In the genomic region with DNA sequence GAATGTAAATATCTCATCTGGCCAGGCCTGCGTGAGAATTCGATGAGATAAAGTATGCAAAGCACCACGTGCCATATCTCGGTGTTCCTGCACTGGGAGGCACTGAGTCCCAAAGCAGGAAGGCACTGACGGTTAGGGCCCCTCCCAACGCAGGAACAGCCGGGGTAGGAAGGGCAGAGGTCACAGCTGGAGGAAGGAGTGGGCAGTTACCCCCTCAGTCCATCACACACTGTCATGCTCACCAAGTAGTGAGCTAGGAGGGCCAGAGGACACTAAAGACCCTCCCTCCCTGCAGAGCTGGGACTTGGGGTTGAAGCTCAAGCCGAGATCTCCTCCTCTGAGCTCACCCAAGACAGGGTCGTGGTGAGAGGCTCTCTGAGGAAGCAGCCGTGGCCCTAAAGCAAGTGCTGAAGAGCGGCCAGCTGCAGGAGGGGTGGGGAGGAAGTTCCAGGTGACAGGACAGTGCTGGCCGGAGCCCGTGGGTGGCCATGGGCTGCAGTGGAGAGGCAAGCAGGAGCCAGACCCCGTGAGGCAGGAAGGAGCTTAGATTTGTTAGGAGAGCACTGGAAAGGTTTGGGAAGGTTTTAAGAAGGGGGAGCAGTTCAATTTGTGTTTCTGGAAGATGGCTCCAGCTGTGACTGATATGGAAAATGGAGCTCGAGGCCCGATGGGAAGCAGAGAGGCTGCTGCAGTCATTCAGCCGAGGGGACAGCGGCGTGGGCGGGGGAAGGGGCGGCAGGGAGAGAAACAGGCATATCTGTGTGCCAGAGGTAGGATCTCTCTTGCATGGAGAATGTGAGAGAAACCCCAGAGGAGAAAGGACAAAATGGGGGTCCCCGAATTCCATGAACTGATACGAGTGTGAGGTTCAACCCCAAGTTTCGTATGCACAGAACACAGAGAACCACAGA, we compare ENCODE assay signal across 1 cellular context.
TF ChIP-seq lines count a peak whose summit lies in the region.

No MANE protein-coding gene starts in this region.

TF ChIP-seq in K562, 482 proteins besides CTCF, POLR2A, EP300 and RAD21:
- TF ChIP-seq CXXC5 (CRISPR knock-in tag; IDR thresholded peaks at IDR 0.05) (peak; percentile 47; the same call in 1 of the 2 replicates), CBFA2T2 (conservative IDR thresholded peaks at IDR 0.05) (peak; percentile 57), SAP30 (IDR thresholded peaks at IDR 0.05; ENCODE audit: borderline replicate concordance, insufficient read depth, low read depth, low read length, poor library complexity, severe bottlenecking) (no peak), ILK (tag; IDR thresholded peaks at IDR 0.05; ENCODE audit: borderline replicate concordance, low read depth) (no peak), KLF16 (IDR thresholded peaks at IDR 0.05) (no peak; the same call in 1 of the 2 replicates), TEAD4 (IDR thresholded peaks at IDR 0.05; ENCODE audit: low read length) (peak; percentile 48; the same call in 1 of the 2 replicates), TEAD4 (CRISPR knock-in tag; IDR thresholded peaks at IDR 0.05; ENCODE audit: borderline replicate concordance) (no peak), BHLHE40 (IDR thresholded peaks at IDR 0.05; ENCODE audit: low read length) (peak; percentile 64), TCF3 (CRISPR knock-in tag; IDR thresholded peaks at IDR 0.05) (peak; percentile 67), EGR1 (conservative IDR thresholded peaks at IDR 0.05) (peak; percentile 45), TAL1 (IDR thresholded peaks at IDR 0.05) (peak; percentile 30; the same call in 1 of the 2 replicates), TRIM24 (IDR thresholded peaks at IDR 0.05) (0 out of 4 replicates have a peak, but pooled peaks of 1 of the 2 experiments have one; percentile 35), CBFA2T3 (IDR thresholded peaks at IDR 0.05) (peak; percentile 83), TAF9B (IDR thresholded peaks at IDR 0.05; ENCODE audit: partially characterized antibody) (peak; percentile 24), RFX1 (IDR thresholded peaks at IDR 0.05) (no peak), POLR3A (IDR thresholded peaks at IDR 0.05; ENCODE audit: borderline replicate concordance, extremely low read depth, insufficient read depth, insufficient read length) (no peak), ARID1B (IDR thresholded peaks at IDR 0.05) (peak; percentile 42), NR2C1 (IDR thresholded peaks at IDR 0.05) (peak; percentile 72), NR2C1 (tag; IDR thresholded peaks at IDR 0.05) (peak; percentile 59), L3MBTL2 (IDR thresholded peaks at IDR 0.05) (peak; percentile 75)
- TF ChIP-seq, protein P1, sequence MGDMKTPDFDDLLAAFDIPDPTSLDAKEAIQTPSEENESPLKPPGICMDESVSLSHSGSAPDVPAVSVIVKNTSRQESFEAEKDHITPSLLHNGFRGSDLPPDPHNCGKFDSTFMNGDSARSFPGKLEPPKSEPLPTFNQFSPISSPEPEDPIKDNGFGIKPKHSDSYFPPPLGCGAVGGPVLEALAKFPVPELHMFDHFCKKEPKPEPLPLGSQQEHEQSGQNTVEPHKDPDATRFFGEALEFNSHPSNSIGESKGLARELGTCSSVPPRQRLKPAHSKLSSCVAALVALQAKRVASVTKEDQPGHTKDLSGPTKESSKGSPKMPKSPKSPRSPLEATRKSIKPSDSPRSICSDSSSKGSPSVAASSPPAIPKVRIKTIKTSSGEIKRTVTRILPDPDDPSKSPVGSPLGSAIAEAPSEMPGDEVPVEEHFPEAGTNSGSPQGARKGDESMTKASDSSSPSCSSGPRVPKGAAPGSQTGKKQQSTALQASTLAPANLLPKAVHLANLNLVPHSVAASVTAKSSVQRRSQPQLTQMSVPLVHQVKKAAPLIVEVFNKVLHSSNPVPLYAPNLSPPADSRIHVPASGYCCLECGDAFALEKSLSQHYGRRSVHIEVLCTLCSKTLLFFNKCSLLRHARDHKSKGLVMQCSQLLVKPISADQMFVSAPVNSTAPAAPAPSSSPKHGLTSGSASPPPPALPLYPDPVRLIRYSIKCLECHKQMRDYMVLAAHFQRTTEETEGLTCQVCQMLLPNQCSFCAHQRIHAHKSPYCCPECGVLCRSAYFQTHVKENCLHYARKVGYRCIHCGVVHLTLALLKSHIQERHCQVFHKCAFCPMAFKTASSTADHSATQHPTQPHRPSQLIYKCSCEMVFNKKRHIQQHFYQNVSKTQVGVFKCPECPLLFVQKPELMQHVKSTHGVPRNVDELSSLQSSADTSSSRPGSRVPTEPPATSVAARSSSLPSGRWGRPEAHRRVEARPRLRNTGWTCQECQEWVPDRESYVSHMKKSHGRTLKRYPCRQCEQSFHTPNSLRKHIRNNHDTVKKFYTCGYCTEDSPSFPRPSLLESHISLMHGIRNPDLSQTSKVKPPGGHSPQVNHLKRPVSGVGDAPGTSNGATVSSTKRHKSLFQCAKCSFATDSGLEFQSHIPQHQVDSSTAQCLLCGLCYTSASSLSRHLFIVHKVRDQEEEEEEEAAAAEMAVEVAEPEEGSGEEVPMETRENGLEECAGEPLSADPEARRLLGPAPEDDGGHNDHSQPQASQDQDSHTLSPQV (IDR thresholded peaks at IDR 0.05): peak; percentile 23; the same call in 1 of the 2 replicates
- TF ChIP-seq, protein P2, sequence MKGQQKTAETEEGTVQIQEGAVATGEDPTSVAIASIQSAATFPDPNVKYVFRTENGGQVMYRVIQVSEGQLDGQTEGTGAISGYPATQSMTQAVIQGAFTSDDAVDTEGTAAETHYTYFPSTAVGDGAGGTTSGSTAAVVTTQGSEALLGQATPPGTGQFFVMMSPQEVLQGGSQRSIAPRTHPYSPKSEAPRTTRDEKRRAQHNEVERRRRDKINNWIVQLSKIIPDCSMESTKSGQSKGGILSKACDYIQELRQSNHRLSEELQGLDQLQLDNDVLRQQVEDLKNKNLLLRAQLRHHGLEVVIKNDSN (CRISPR knock-in tag; IDR thresholded peaks at IDR 0.05): peak; percentile 75
- TF ChIP-seq, protein P3, sequence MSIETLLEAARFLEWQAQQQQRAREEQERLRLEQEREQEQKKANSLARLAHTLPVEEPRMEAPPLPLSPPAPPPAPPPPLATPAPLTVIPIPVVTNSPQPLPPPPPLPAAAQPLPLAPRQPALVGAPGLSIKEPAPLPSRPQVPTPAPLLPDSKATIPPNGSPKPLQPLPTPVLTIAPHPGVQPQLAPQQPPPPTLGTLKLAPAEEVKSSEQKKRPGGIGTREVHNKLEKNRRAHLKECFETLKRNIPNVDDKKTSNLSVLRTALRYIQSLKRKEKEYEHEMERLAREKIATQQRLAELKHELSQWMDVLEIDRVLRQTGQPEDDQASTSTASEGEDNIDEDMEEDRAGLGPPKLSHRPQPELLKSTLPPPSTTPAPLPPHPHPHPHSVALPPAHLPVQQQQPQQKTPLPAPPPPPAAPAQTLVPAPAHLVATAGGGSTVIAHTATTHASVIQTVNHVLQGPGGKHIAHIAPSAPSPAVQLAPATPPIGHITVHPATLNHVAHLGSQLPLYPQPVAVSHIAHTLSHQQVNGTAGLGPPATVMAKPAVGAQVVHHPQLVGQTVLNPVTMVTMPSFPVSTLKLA (conservative IDR thresholded peaks at IDR 0.05): peak in 1 of 2 experiments; percentile 52; a peak in 1 of 4 replicates
- TF ChIP-seq, protein P4, sequence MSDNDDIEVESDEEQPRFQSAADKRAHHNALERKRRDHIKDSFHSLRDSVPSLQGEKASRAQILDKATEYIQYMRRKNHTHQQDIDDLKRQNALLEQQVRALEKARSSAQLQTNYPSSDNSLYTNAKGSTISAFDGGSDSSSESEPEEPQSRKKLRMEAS (CRISPR knock-in tag; IDR thresholded peaks at IDR 0.05): peak; percentile 53; the same call in 1 of the 2 replicates
- TF ChIP-seq, protein P5, sequence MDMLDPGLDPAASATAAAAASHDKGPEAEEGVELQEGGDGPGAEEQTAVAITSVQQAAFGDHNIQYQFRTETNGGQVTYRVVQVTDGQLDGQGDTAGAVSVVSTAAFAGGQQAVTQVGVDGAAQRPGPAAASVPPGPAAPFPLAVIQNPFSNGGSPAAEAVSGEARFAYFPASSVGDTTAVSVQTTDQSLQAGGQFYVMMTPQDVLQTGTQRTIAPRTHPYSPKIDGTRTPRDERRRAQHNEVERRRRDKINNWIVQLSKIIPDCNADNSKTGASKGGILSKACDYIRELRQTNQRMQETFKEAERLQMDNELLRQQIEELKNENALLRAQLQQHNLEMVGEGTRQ (CRISPR knock-in tag; IDR thresholded peaks at IDR 0.05): peak; percentile 30; the same call in 1 of the 2 replicates
- TF ChIP-seq, protein P6, sequence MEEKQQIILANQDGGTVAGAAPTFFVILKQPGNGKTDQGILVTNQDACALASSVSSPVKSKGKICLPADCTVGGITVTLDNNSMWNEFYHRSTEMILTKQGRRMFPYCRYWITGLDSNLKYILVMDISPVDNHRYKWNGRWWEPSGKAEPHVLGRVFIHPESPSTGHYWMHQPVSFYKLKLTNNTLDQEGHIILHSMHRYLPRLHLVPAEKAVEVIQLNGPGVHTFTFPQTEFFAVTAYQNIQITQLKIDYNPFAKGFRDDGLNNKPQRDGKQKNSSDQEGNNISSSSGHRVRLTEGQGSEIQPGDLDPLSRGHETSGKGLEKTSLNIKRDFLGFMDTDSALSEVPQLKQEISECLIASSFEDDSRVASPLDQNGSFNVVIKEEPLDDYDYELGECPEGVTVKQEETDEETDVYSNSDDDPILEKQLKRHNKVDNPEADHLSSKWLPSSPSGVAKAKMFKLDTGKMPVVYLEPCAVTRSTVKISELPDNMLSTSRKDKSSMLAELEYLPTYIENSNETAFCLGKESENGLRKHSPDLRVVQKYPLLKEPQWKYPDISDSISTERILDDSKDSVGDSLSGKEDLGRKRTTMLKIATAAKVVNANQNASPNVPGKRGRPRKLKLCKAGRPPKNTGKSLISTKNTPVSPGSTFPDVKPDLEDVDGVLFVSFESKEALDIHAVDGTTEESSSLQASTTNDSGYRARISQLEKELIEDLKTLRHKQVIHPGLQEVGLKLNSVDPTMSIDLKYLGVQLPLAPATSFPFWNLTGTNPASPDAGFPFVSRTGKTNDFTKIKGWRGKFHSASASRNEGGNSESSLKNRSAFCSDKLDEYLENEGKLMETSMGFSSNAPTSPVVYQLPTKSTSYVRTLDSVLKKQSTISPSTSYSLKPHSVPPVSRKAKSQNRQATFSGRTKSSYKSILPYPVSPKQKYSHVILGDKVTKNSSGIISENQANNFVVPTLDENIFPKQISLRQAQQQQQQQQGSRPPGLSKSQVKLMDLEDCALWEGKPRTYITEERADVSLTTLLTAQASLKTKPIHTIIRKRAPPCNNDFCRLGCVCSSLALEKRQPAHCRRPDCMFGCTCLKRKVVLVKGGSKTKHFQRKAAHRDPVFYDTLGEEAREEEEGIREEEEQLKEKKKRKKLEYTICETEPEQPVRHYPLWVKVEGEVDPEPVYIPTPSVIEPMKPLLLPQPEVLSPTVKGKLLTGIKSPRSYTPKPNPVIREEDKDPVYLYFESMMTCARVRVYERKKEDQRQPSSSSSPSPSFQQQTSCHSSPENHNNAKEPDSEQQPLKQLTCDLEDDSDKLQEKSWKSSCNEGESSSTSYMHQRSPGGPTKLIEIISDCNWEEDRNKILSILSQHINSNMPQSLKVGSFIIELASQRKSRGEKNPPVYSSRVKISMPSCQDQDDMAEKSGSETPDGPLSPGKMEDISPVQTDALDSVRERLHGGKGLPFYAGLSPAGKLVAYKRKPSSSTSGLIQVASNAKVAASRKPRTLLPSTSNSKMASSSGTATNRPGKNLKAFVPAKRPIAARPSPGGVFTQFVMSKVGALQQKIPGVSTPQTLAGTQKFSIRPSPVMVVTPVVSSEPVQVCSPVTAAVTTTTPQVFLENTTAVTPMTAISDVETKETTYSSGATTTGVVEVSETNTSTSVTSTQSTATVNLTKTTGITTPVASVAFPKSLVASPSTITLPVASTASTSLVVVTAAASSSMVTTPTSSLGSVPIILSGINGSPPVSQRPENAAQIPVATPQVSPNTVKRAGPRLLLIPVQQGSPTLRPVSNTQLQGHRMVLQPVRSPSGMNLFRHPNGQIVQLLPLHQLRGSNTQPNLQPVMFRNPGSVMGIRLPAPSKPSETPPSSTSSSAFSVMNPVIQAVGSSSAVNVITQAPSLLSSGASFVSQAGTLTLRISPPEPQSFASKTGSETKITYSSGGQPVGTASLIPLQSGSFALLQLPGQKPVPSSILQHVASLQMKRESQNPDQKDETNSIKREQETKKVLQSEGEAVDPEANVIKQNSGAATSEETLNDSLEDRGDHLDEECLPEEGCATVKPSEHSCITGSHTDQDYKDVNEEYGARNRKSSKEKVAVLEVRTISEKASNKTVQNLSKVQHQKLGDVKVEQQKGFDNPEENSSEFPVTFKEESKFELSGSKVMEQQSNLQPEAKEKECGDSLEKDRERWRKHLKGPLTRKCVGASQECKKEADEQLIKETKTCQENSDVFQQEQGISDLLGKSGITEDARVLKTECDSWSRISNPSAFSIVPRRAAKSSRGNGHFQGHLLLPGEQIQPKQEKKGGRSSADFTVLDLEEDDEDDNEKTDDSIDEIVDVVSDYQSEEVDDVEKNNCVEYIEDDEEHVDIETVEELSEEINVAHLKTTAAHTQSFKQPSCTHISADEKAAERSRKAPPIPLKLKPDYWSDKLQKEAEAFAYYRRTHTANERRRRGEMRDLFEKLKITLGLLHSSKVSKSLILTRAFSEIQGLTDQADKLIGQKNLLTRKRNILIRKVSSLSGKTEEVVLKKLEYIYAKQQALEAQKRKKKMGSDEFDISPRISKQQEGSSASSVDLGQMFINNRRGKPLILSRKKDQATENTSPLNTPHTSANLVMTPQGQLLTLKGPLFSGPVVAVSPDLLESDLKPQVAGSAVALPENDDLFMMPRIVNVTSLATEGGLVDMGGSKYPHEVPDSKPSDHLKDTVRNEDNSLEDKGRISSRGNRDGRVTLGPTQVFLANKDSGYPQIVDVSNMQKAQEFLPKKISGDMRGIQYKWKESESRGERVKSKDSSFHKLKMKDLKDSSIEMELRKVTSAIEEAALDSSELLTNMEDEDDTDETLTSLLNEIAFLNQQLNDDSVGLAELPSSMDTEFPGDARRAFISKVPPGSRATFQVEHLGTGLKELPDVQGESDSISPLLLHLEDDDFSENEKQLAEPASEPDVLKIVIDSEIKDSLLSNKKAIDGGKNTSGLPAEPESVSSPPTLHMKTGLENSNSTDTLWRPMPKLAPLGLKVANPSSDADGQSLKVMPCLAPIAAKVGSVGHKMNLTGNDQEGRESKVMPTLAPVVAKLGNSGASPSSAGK (IDR thresholded peaks at IDR 0.05): peak; percentile 48; the same call in 1 of the 2 replicates
- TF ChIP-seq, protein P7, sequence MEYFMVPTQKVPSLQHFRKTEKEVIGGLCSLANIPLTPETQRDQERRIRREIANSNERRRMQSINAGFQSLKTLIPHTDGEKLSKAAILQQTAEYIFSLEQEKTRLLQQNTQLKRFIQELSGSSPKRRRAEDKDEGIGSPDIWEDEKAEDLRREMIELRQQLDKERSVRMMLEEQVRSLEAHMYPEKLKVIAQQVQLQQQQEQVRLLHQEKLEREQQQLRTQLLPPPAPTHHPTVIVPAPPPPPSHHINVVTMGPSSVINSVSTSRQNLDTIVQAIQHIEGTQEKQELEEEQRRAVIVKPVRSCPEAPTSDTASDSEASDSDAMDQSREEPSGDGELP (CRISPR knock-in tag; IDR thresholded peaks at IDR 0.05; ENCODE audit: borderline replicate concordance): peak; percentile 85
